Comparison of ENCODE assay signal across 35 cellular contexts in genomic region chr3:55370272-55370671, GRCh38.
"Had no signal": no experiment of that assay in that cellular context is flagged by ENCODE, and none has a peak within 500 bp of the region (broad histone marks: within the 10 kb centered on the region; RNA-seq: fewer than 3 reads in every experiment).

No MANE protein-coding gene starts in this region.

- H3K36me3 ChIP-seq: adrenal gland, brain microvascular endothelial cell, breast epithelium, WERI-Rb-1 had no signal

- FAIRE-seq: astrocyte, TTC549 had no signal

- H3K27ac ChIP-seq: adrenal gland, body of pancreas, brain microvascular endothelial cell, breast epithelium, WERI-Rb-1 had no signal

- H3K4me3 ChIP-seq: adrenal gland, body of pancreas, breast epithelium had no signal

- ATAC-seq: activated CD4-positive, alpha-beta T cell treated with anti-CD3 and anti-CD28 coated beads for 36 hours; activated CD4-positive, CD25-positive, alpha-beta regulatory T cell treated with anti-CD3 and anti-CD28 coated beads, Interleukin-2, amount 50 U/mL, for 24 hours; activated CD8-positive, alpha-beta memory T cell treated with anti-CD3 and anti-CD28 coated beads, Interleukin-2, amount 10 ng/mL, durations not matched to agents 7 days and 5 days; activated CD8-positive, alpha-beta T cell treated with anti-CD3 and anti-CD28 coated beads, Interleukin-2, amount 10 ng/mL, durations not matched to agents 7 days and 5 days; activated naive CD4-positive, alpha-beta T cell treated with anti-CD3 and anti-CD28 coated beads, Interleukin-2, amount 50 U/mL, for 72 hours; body of pancreas; WTC11 had no signal

- H3K27me3 ChIP-seq: adrenal gland, body of pancreas, brain microvascular endothelial cell, breast epithelium had no signal

- H3K9me3 ChIP-seq: adrenal gland, body of pancreas, breast epithelium had no signal

- DNase-seq: activated CD4-positive, alpha-beta memory T cell treated with anti-CD3 and anti-CD28 coated beads, Interleukin-2, amount 10 ng/mL, durations not matched to agents 7 days and 5 days; activated CD4-positive, alpha-beta T cell treated with anti-CD3 and anti-CD28 coated beads for 1 hour; activated CD4-positive, alpha-beta T cell treated with anti-CD3 and anti-CD28 coated beads for 36 hours; activated CD4-positive, alpha-beta T cell treated with anti-CD3 and anti-CD28 coated beads for 48 hours; activated CD4-positive, alpha-beta T cell treated with anti-CD3 and anti-CD28 coated beads, Interleukin-2, amount 10 ng/mL, durations not matched to agents 7 days and 5 days; activated CD4-positive, alpha-beta T cell treated with anti-CD3 and anti-CD28 coated beads, Interleukin-2, amount 50 U/mL, for 48 hours; activated CD4-positive, CD25-positive, alpha-beta regulatory T cell; activated CD8-positive, alpha-beta memory T cell treated with anti-CD3 and anti-CD28 coated beads for 24 hours; activated CD8-positive, alpha-beta memory T cell treated with anti-CD3 and anti-CD28 coated beads, Interleukin-2, amount 10 ng/mL, durations not matched to agents 7 days and 5 days; activated CD8-positive, alpha-beta memory T cell treated with anti-CD3 and anti-CD28 coated beads, Interleukin-2, amount 50 U/mL, for 48 hours; activated CD8-positive, alpha-beta T cell treated with anti-CD3 and anti-CD28 coated beads, Interleukin-2, amount 10 ng/mL, durations not matched to agents 7 days and 5 days; activated effector memory CD4-positive, alpha-beta T cell treated with Interleukin-2 at 50 U/mL for 16 hours; activated gamma-delta T cell; activated naive CD4-positive, alpha-beta T cell treated with anti-CD3 and anti-CD28 coated beads, Interleukin-2, amount 10 ng/mL, durations not matched to agents 7 days and 5 days; activated naive CD4-positive, alpha-beta T cell treated with Interleukin-2 at 50 U/mL for 16 hours; activated naive CD8-positive, alpha-beta T cell treated with anti-CD3 and anti-CD28 coated beads for 36 hours; activated T-cell treated with anti-CD3 and anti-CD28 coated beads, Interleukin-2, amount 50 U/mL, for 24 hours; activated T-cell treated with anti-CD3 and anti-CD28 coated beads, Interleukin-2, amount 50 U/mL, for 48 hours; adrenal gland; amniotic stem cell; aorta; body of pancreas; brain microvascular endothelial cell; central memory CD4-positive, alpha-beta T cell; SW 1271; T-helper 1 cell; T-helper 2 cell; T-helper 9 cell; WERI-Rb-1 had no signal

- H3K4me1 ChIP-seq: adrenal gland, body of pancreas, breast epithelium had no signal
